In genomic region chr13:33677215-33677614, GRCh38 we compare ENCODE assay signal across 13 cellular contexts.
A peak's percentile ranks its signal among the peaks of the same experiment; 100 is the strongest.
DNase-seq lines count a peak whose midpoint lies in the region; ATAC-seq and TF ChIP-seq lines count a peak whose summit lies in the region.
"Had no signal": no experiment of that assay in that cellular context is flagged by ENCODE, and none has a peak within 500 bp of the region (broad histone marks: within the 10 kb centered on the region; RNA-seq: fewer than 3 reads in every experiment).

No MANE protein-coding gene starts in this region.

- H3K79me2 ChIP-seq in OCI-LY7 (ENCODE audit: insufficient read depth, low read depth, low read length): no peaks in the 10 kb centered on the region

- H3K9me3 ChIP-seq in right atrium auricular region (no peaks in the 10 kb centered on the region), OCI-LY7 (ENCODE audit: low read length) (no peaks in the 10 kb centered on the region), liver (ENCODE audit: control insufficient read depth in 4 of 4, low read length in 3 of 4) (no peaks in the 10 kb centered on the region), upper lobe of left lung (no peaks in the 10 kb centered on the region), tibial artery (no peaks in the 10 kb centered on the region)
- H3K9me3 ChIP-seq: Peyer's patch, prostate gland had no signal

- ATAC-seq in upper lobe of left lung (ENCODE audit: low FRiP score in 2 of 2): no peak

- H3K4me2 ChIP-seq in OCI-LY7 (ENCODE audit: low read length): no peak overlapping the region
- H3K4me2 ChIP-seq: BLaER1 had no signal

- no peak for TF ChIP-seq POLR2A in upper lobe of left lung (IDR thresholded peaks at IDR 0.05)

- H3K27ac ChIP-seq in right atrium auricular region (peak overlapping the region; percentile 62 to 66), OCI-LY7 (ENCODE audit: low read depth, low read length, poor library complexity, severe bottlenecking) (no peak overlapping the region), liver (ENCODE audit: low read depth in 1 of 2, low read length in 2 of 2) (peak overlapping the region; percentile 77 to 91), upper lobe of left lung (peak overlapping the region in 3 of 4 donors; percentile 16 to 38 (median 37)), tibial artery (no peak overlapping the region)
- H3K27ac ChIP-seq: BLaER1 had no signal

- TF ChIP-seq CTCF in right atrium auricular region (IDR thresholded peaks at IDR 0.05) (no peak), OCI-LY7 (conservative IDR thresholded peaks at IDR 0.05; ENCODE audit: low read length) (no peak), liver (IDR thresholded peaks at IDR 0.05; ENCODE audit: low read depth, low read length, missing input control) (no peak), upper lobe of left lung (IDR thresholded peaks at IDR 0.05) (no peak), tibial artery (IDR thresholded peaks at IDR 0.05) (no peak)

- intact Hi-C loops in cardiac septum (cut with DNase I): loop anchor here (5.0 kb wide), 1 partner anchor 45 kb away; no protein-coding TSS in a partner anchor
- intact Hi-C loops in OCI-LY7 (cut with micrococcal nuclease; ENCODE audit: unreplicated experiment): no loop called here
- intact Hi-C loops in tibial artery (cut with DNase I; ENCODE audit: low total_unique reads): no loop called here

- no peak for TF ChIP-seq RAD21 in liver (IDR thresholded peaks at IDR 0.05)

- no peak for DNase-seq in right atrium auricular region (ENCODE audit: low spot score)
- no peak for DNase-seq in cardiac septum (ENCODE audit: low spot score)
- DNase-seq in OCI-LY7 (ENCODE audit: low spot score): no peak
- no peak for DNase-seq in upper lobe of left lung
- no peak for DNase-seq in tibial artery
- no peak for DNase-seq in AML-193 (lab: John Stamatoyannopoulos, UW)
- no peak for DNase-seq in NOMO-1 treated with DMSO at 0.1 percent for 48 hours (lab: John Stamatoyannopoulos, UW; ENCODE audit: unreplicated experiment)
- DNase-seq: activated CD4-positive, alpha-beta T cell treated with anti-CD3 and anti-CD28 coated beads, Interleukin-2, amount 50 U/mL, for 1 hour; activated gamma-delta T cell had no signal

- POLR2A ChIA-PET in OCI-LY7 (lab: Charles Lee): interaction anchor here (0.6 to 1.6 kb wide), 2 partner anchors 9 to 565 kb away, joined by 3 to 7 read pairs; no protein-coding TSS in a partner anchor

- H4K20me1 ChIP-seq in OCI-LY7 (ENCODE audit: insufficient read depth, low read length): no peaks in the 10 kb centered on the region
- H4K20me1 ChIP-seq: BLaER1 had no signal

- H3K36me3 ChIP-seq in right atrium auricular region (no peaks in the 10 kb centered on the region), OCI-LY7 (ENCODE audit: insufficient read depth, low read length) (no peaks in the 10 kb centered on the region), liver (ENCODE audit: control insufficient read depth in 4 of 4, insufficient read depth in 3 of 4, low read depth in 1 of 4, low read length in 3 of 4) (no peaks in the 10 kb centered on the region), upper lobe of left lung (no peaks in the 10 kb centered on the region), tibial artery (no peaks in the 10 kb centered on the region)
- H3K36me3 ChIP-seq: BLaER1, Peyer's patch, prostate gland had no signal

- 38% methylated on average over 1 of the region's 1 CpG for WGBS in liver
- WGBS in upper lobe of left lung, 2 donors: 61 to 63% methylated on average over 1 of the region's 1 CpG

- H3K4me3 ChIP-seq in right atrium auricular region: peak overlapping the region in 1 of 2 donors; percentile 54
- H3K4me3 ChIP-seq in OCI-LY7 (ENCODE audit: low read depth, low read length, poor library complexity, severe bottlenecking): no peak overlapping the region
- H3K4me3 ChIP-seq in liver (ENCODE audit: low read depth in 1 of 3, low read length in 3 of 3): no peak overlapping the region
- H3K4me3 ChIP-seq in upper lobe of left lung: no peak overlapping the region
- no peak overlapping the region for H3K4me3 ChIP-seq in tibial artery
- H3K4me3 ChIP-seq: BLaER1 had no signal

- H2AFZ ChIP-seq in OCI-LY7 (ENCODE audit: low read length): peak overlapping the region; percentile 77; the same call in 1 of the 2 replicates

- H3K4me1 ChIP-seq in right atrium auricular region: peaks cover 0 to 27% of the 10 kb centered on the region in 2 donors
- H3K4me1 ChIP-seq in OCI-LY7 (ENCODE audit: insufficient read depth, low read length, poor library complexity, severe bottlenecking): peaks cover 6% of the 10 kb centered on the region
- H3K4me1 ChIP-seq in liver (ENCODE audit: control insufficient read depth in 4 of 4, insufficient read depth in 4 of 4, low read length in 3 of 4): peaks cover 8 to 37% (median 23%) of the 10 kb centered on the region in 4 donors
- peaks cover 8 to 25% (median 11%) of the 10 kb centered on the region in 4 donors for H3K4me1 ChIP-seq in upper lobe of left lung
- H3K4me1 ChIP-seq in tibial artery: peaks cover 0 to 3% (median 0%) of the 10 kb centered on the region in 4 donors
- H3K4me1 ChIP-seq: BLaER1, prostate gland had no signal

- H3K9me2 ChIP-seq in OCI-LY7 (ENCODE audit: insufficient read depth, low read length): no peaks in the 10 kb centered on the region

- TF ChIP-seq EP300 in upper lobe of left lung (IDR thresholded peaks at IDR 0.05): no peak

- H3K27me3 ChIP-seq in right atrium auricular region: no peaks in the 10 kb centered on the region
- no peaks in the 10 kb centered on the region for H3K27me3 ChIP-seq in liver (ENCODE audit: control insufficient read depth in 4 of 4, insufficient read depth in 4 of 4, low read length in 3 of 4)
- H3K27me3 ChIP-seq in upper lobe of left lung: no peaks in the 10 kb centered on the region
- peaks cover 0 to 2% of the 10 kb centered on the region in 2 donors for H3K27me3 ChIP-seq in tibial artery
- H3K27me3 ChIP-seq: BLaER1, Peyer's patch had no signal

- no TSS peak for BruUV-seq in OCI-LY7 (replicated peaks; lab: Mats Ljungman, UMichigan)

- CTCF ChIA-PET in OCI-LY7 (lab: Charles Lee; ENCODE audit: unreplicated experiment): interaction anchor here (0.9 kb wide), 1 partner anchor 9 kb away, joined by 3 read pairs; no protein-coding TSS in a partner anchor

- peak overlapping the region; percentile 68 to 83 for H3K9ac ChIP-seq in liver (ENCODE audit: low read depth in 1 of 2, low read length in 2 of 2)
- H3K9ac ChIP-seq: BLaER1 had no signal

TF ChIP-seq in liver, 16 proteins besides CTCF, POLR2A, EP300 and RAD21:
- TF ChIP-seq SP1 (IDR thresholded peaks at IDR 0.05) (no peak), HNF4A (conservative IDR thresholded peaks at IDR 0.05) (no peak), YY1 (IDR thresholded peaks at IDR 0.05) (no peak), JUND (IDR thresholded peaks at IDR 0.05) (no peak), ZBTB33 (IDR thresholded peaks at IDR 0.05) (no peak), FOXA2 (IDR thresholded peaks at IDR 0.05) (no peak)

Comparison
In these comparisons a context has a peak if more than half of its experiments do, and no peak if none do; other contexts are left out.
1. H3K27ac ChIP-seq: peak in right atrium auricular region (2 of 2), liver (2 of 2) and upper lobe of left lung (3 of 4); none in OCI-LY7 (single experiment) and tibial artery (0 of 2).